ENCODE assay signal across 15 cellular contexts in the genomic region with DNA sequence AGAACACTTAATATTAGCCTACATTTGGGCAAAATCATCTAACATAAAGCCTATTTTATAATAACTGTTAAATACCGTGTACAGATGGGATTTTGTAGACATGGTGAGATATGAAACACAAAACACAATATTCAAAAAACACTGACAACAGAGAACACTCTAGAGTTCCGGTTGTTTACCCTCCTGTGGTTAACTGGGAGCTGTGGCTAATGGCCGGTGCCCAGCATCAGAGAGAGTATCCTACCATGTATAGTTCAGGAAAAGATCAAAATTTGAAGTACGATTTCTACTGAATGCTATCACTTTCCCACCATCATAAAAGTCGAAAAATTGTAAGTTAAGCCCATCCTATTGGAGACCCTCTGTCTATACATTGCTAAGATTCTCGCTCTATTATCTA. TPM values are rescaled to one million over a fixed set of nuclear protein-coding genes. Genes with fewer than 3 reads are reported as not detected.
DNase-seq lines count a peak whose midpoint lies in the region; ATAC-seq and TF ChIP-seq lines count a peak whose summit lies in the region.
"Had no signal": no experiment of that assay in that cellular context is flagged by ENCODE, and none has a peak within 500 bp of the region (broad histone marks: within the 10 kb centered on the region; RNA-seq: fewer than 3 reads in every experiment).

No MANE protein-coding gene starts in this region.

- TF ChIP-seq CTCF in OCI-LY3 (IDR thresholded peaks at IDR 0.05; ENCODE audit: low read depth, low read length), result no peak
- no peak for TF ChIP-seq CTCF in brain (conservative IDR thresholded peaks at IDR 0.05)
- TF ChIP-seq CTCF in type B pancreatic cell (conservative IDR thresholded peaks at IDR 0.05), result no peak
- no peak for TF ChIP-seq CTCF in neural progenitor cell (IDR thresholded peaks at IDR 0.05)

- peak overlapping the region; percentile 98 for H3K4me2 ChIP-seq in OCI-LY3 (ENCODE audit: low read length)
- H3K4me2 ChIP-seq in neural progenitor cell, result no peak overlapping the region

- peak overlapping the region; percentile 98 for H3K4me3 Mint-ChIP-seq in activated naive CD4-positive, alpha-beta T cell treated with anti-CD3 and anti-CD28 coated beads, Interleukin-2, amount 10 ng/mL, durations not matched to agents 7 days and 5 days
- H3K4me3 Mint-ChIP-seq in brain, result peak overlapping the region; percentile 10 to 99 (median 94)
- H3K4me3 Mint-ChIP-seq in type B pancreatic cell, result peak overlapping the region; percentile 12
- H3K4me3 Mint-ChIP-seq in neural progenitor cell, result no peak overlapping the region

- H3K4me1 ChIP-seq in OCI-LY3 (ENCODE audit: low read length), result peaks cover 51% of the 10 kb centered on the region
- H3K4me1 ChIP-seq in neural progenitor cell, result no peaks in the 10 kb centered on the region

- peaks cover 45% of the 10 kb centered on the region for H3K36me3 Mint-ChIP-seq in activated naive CD4-positive, alpha-beta T cell treated with anti-CD3 and anti-CD28 coated beads, Interleukin-2, amount 10 ng/mL, durations not matched to agents 7 days and 5 days
- H3K36me3 Mint-ChIP-seq in brain (no peaks in the 10 kb centered on the region), type B pancreatic cell (peaks cover 3% of the 10 kb centered on the region), neural progenitor cell (no peaks in the 10 kb centered on the region)

- peaks cover 10% of the 10 kb centered on the region for H3F3A ChIP-seq in neural progenitor cell (ENCODE audit: low read depth)

- H3K9ac ChIP-seq in OCI-LY3 (ENCODE audit: low read length) (peak overlapping the region; percentile 96), neural progenitor cell (no peak overlapping the region)

- no peak overlapping the region for H2AFZ ChIP-seq in OCI-LY3 (ENCODE audit: low read depth, low read length)
- H2AFZ ChIP-seq in neural progenitor cell (replicated peaks), result no peak overlapping the region

- H3K27ac Mint-ChIP-seq in activated naive CD4-positive, alpha-beta T cell treated with anti-CD3 and anti-CD28 coated beads, Interleukin-2, amount 10 ng/mL, durations not matched to agents 7 days and 5 days, result peak overlapping the region; percentile 92
- H3K27ac Mint-ChIP-seq in brain (peak overlapping the region in 1 of 5 experiments; percentile 28), type B pancreatic cell (no peak overlapping the region), neural progenitor cell (no peak overlapping the region)

- H3K79me2 ChIP-seq in OCI-LY3 (ENCODE audit: low read length), result peaks cover 76% of the 10 kb centered on the region
- H3K79me2 ChIP-seq in neural progenitor cell (ENCODE audit: low read depth), result no peaks in the 10 kb centered on the region

- CTCF ChIA-PET in activated naive CD4-positive, alpha-beta T cell treated with anti-CD3 and anti-CD28 coated beads, Interleukin-2, amount 10 ng/mL, durations not matched to agents 7 days and 5 days (lab: Charles Lee), result interaction anchor here (1.9 to 7.4 kb wide), 3 partner anchors 10 to 51 kb away, joined by 6 to 60 read pairs (median 40); no protein-coding TSS in a partner anchor

- H3K9me3 ChIP-seq in OCI-LY3 (ENCODE audit: insufficient read depth, low read length) (no peaks in the 10 kb centered on the region), neural progenitor cell (ENCODE audit: low read depth) (no peaks in the 10 kb centered on the region)

- peak overlapping the region; percentile 99 for H3K27ac ChIP-seq in OCI-LY3 (ENCODE audit: low read length)
- no peak overlapping the region for H3K27ac ChIP-seq in neural progenitor cell
- H3K27ac ChIP-seq: VCaP had no signal

- no peaks in the 10 kb centered on the region for H3K27me3 Mint-ChIP-seq in activated naive CD4-positive, alpha-beta T cell treated with anti-CD3 and anti-CD28 coated beads, Interleukin-2, amount 10 ng/mL, durations not matched to agents 7 days and 5 days
- H3K27me3 Mint-ChIP-seq in brain, result peaks cover 3% of the 10 kb centered on the region
- H3K27me3 Mint-ChIP-seq in type B pancreatic cell, result peaks cover 55% of the 10 kb centered on the region
- H3K27me3 Mint-ChIP-seq in neural progenitor cell (ENCODE audit: insufficient read depth, low read depth), result peaks cover 3% of the 10 kb centered on the region

- H3K4me3 ChIP-seq in OCI-LY3 (ENCODE audit: low read length) (peak overlapping the region; percentile 99), neural progenitor cell (no peak overlapping the region)

- H3K36me3 ChIP-seq in OCI-LY3 (replicated peaks; ENCODE audit: low read depth, low read length) (peaks cover 20% of the 10 kb centered on the region), neural progenitor cell (no peaks in the 10 kb centered on the region)

- no peak for DNase-seq in activated naive CD4-positive, alpha-beta T cell treated with anti-CD3 and anti-CD28 coated beads, Interleukin-2, amount 10 ng/mL, durations not matched to agents 7 days and 5 days
- no peak for DNase-seq in activated naive CD4-positive, alpha-beta T cell treated with anti-CD3 and anti-CD28 coated beads, Interleukin-2, amount 50 U/mL, for 16 hours
- DNase-seq in type B pancreatic cell (ENCODE audit: extremely low spot score, unreplicated experiment) (no peak), neural progenitor cell (ENCODE audit: low spot score) (no peak)
- DNase-seq: activated CD8-positive, alpha-beta memory T cell treated with anti-CD3 and anti-CD28 coated beads, Interleukin-2, amount 50 U/mL, for 4 hours; amygdala; hypothalamus; Karpas-422; mesenchymal stem cell; NCI-H82 had no signal

- no peaks in the 10 kb centered on the region for H3K9me3 Mint-ChIP-seq in activated naive CD4-positive, alpha-beta T cell treated with anti-CD3 and anti-CD28 coated beads, Interleukin-2, amount 10 ng/mL, durations not matched to agents 7 days and 5 days
- H3K9me3 Mint-ChIP-seq in brain, result no peaks in the 10 kb centered on the region
- no peaks in the 10 kb centered on the region for H3K9me3 Mint-ChIP-seq in type B pancreatic cell
- H3K9me3 Mint-ChIP-seq in neural progenitor cell, result no peaks in the 10 kb centered on the region

- no peaks in the 10 kb centered on the region; the same call in 1 of the 2 replicates for H4K20me1 ChIP-seq in OCI-LY3 (ENCODE audit: insufficient read depth, low read length)
- no peaks in the 10 kb centered on the region for H4K20me1 ChIP-seq in neural progenitor cell (ENCODE audit: low read depth)

- peaks cover 52% of the 10 kb centered on the region for H3K4me1 Mint-ChIP-seq in activated naive CD4-positive, alpha-beta T cell treated with anti-CD3 and anti-CD28 coated beads, Interleukin-2, amount 10 ng/mL, durations not matched to agents 7 days and 5 days
- H3K4me1 Mint-ChIP-seq in brain (peaks cover 59% of the 10 kb centered on the region), type B pancreatic cell (ENCODE audit: unreplicated experiment) (peaks cover 8% of the 10 kb centered on the region), neural progenitor cell (peaks cover 11% of the 10 kb centered on the region)

- H3K27me3 ChIP-seq in OCI-LY3 (ENCODE audit: low read depth, low read length) (no peaks in the 10 kb centered on the region), neural progenitor cell (peaks cover 46% of the 10 kb centered on the region)

- no peak for ATAC-seq in HG03175 (IDR thresholded peaks at IDR 0.05; ENCODE audit: unreplicated experiment)
- no peak for ATAC-seq in GM18907 (IDR thresholded peaks at IDR 0.05; ENCODE audit: unreplicated experiment)

RNA-seq across cellular contexts. Expression of a gene that starts 2.4 kb away (rescaled TPM):
- polyA plus RNA-seq in brain (ENCODE audit: insufficient read depth, low read depth, low replicate concordance), result 6.9 TPM
- total RNA-seq in type B pancreatic cell (ENCODE audit: low replicate concordance) (11.2 and 15.6 TPM in 2 replicates), neural progenitor cell (ENCODE audit: low replicate concordance) (3.3 and 5.0 TPM in 2 replicates)
